In genomic region chr2:180891360-180891759, GRCh38 we compare ENCODE assay signal across 5 cellular contexts.
"Had no signal": no experiment of that assay in that cellular context is flagged by ENCODE, and none has a peak within 500 bp of the region (broad histone marks: within the 10 kb centered on the region; RNA-seq: fewer than 3 reads in every experiment).

No MANE protein-coding gene starts in this region.

- H3K27ac ChIP-seq: HL-60, KMS-11 had no signal

- FAIRE-seq: HTR-8/SVneo had no signal

- DNase-seq: KBM-7, KG1 had no signal

- H3K9ac ChIP-seq: KMS-11 had no signal

- H3K4me2 ChIP-seq: KMS-11 had no signal
